Comparison of ENCODE assay signal across 10 cellular contexts in the genomic region with DNA sequence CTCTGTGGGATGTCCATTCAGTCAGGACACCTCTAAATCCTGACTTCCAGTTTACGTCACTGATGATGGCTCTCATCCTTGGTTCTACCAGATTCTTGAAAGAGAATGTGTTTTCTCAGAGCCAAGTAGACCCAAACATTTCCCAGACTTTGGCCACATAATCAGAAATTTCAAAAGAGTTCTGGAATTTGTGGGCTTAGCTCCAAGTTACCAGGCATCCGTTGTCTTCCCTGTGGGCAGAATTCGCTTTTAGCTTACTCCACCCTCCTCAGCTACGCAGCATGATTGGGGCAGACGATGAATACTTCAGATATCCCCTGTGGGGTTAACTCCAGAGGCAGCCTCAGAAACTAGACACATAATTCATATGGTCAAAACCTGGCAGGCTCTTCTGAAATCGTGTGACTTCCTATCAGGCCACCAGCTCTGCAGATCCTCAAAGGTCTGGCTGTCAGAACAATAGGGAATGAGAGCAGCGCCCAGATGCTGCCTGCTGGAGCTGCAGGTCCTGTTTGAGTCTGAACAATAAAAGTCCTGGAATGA.
DNase-seq lines count a peak whose midpoint lies in the region; ATAC-seq and TF ChIP-seq lines count a peak whose summit lies in the region.
"Had no signal": no experiment of that assay in that cellular context is flagged by ENCODE, and none has a peak within 500 bp of the region (broad histone marks: within the 10 kb centered on the region; RNA-seq: fewer than 3 reads in every experiment).

No MANE protein-coding gene starts in this region.

- H3K27me3 ChIP-seq in stomach smooth muscle (ENCODE audit: control insufficient read depth in 1 of 2, insufficient read depth in 2 of 2, low read length in 2 of 2), result no peaks in the 10 kb centered on the region

- CTCF ChIA-PET in HEK293 (lab: Yijun Ruan, JAX), result interaction anchor here (0.7 to 1.6 kb wide), 4 partner anchors 9 to 710 kb away, joined by 3 to 4 read pairs (median 4); no protein-coding TSS in a partner anchor

- intact Hi-C loops in posterior cingulate gyrus (cut with DNase I), result no loop called here

- no peaks in the 10 kb centered on the region for H3K9me3 ChIP-seq in HEK293 (ENCODE audit: control insufficient read depth, insufficient read depth, low read depth, low read length)
- H3K9me3 ChIP-seq in stomach smooth muscle (ENCODE audit: control insufficient read depth in 2 of 2, low read length in 2 of 2), result no peaks in the 10 kb centered on the region

- POLR2A ChIA-PET in HEK293 (lab: Yijun Ruan, JAX), result interaction anchor here (0.6 kb wide), 1 partner anchor 34 kb away, joined by 5 read pairs; no protein-coding TSS in a partner anchor

- H3K4me3 ChIP-seq in HEK293 (ENCODE audit: low read depth, low read length), result no peak overlapping the region
- H3K4me3 ChIP-seq in stomach smooth muscle (ENCODE audit: low read length in 2 of 2), result peak overlapping the region in 1 of 2 donors; percentile 29

- H3K27ac Mint-ChIP-seq in stimulated activated naive CD8-positive, alpha-beta T cell treated with anti-CD3 and anti-CD28 coated beads, Interleukin-15, amount 100 ng/mL, for 72 hours, result no peak overlapping the region
- H3K27ac Mint-ChIP-seq: IgD-negative memory B cell had no signal

- H3K4me3 Mint-ChIP-seq in stimulated activated naive CD8-positive, alpha-beta T cell treated with anti-CD3 and anti-CD28 coated beads, Interleukin-15, amount 100 ng/mL, for 72 hours, result no peak overlapping the region
- H3K4me3 Mint-ChIP-seq: activated B cell treated with CpG ODN at 0.5 μM for 24 hours had no signal

- no peaks in the 10 kb centered on the region for H3K9me3 Mint-ChIP-seq in stimulated activated naive CD8-positive, alpha-beta T cell treated with anti-CD3 and anti-CD28 coated beads, Interleukin-15, amount 100 ng/mL, for 72 hours
- H3K9me3 Mint-ChIP-seq: activated B cell treated with CpG ODN at 0.5 μM for 24 hours, IgD-negative memory B cell had no signal

- peaks cover 16% of the 10 kb centered on the region for H3K4me1 ChIP-seq in HEK293 (ENCODE audit: control insufficient read depth, insufficient read depth, low read length)
- H3K4me1 ChIP-seq in stomach smooth muscle (ENCODE audit: control insufficient read depth, insufficient read depth, low read length), result peaks cover 58% of the 10 kb centered on the region

- peaks cover 0 to 8% of the 10 kb centered on the region in 2 experiments; a peak in 1 of 3 replicates for H3K36me3 ChIP-seq in HEK293 (ENCODE audit: control insufficient read depth in 2 of 2, insufficient read depth in 1 of 2, low read length in 2 of 2)
- H3K36me3 ChIP-seq in stomach smooth muscle (ENCODE audit: control insufficient read depth in 2 of 2, insufficient read depth in 2 of 2, low read length in 2 of 2), result no peaks in the 10 kb centered on the region

- DNase-seq in astrocyte of the hippocampus (ENCODE audit: low read depth, low spot score) (peak; percentile 88), islet precursor cell (peak; percentile 85), posterior cingulate gyrus (no peak)
- DNase-seq in stimulated activated naive CD8-positive, alpha-beta T cell treated with anti-CD3 and anti-CD28 coated beads, Interleukin-15, amount 100 ng/mL, for 72 hours, result no peak
- no peak for DNase-seq in stimulated activated CD4-positive, alpha-beta T cell treated with anti-CD3 and anti-CD28 coated beads, Interleukin-4, amount 100 ng/mL, for 4 hours
- DNase-seq: activated B cell treated with CpG ODN at 0.5 μM for 24 hours had no signal

- peaks cover 88% of the 10 kb centered on the region for H3K4me1 Mint-ChIP-seq in stimulated activated naive CD8-positive, alpha-beta T cell treated with anti-CD3 and anti-CD28 coated beads, Interleukin-15, amount 100 ng/mL, for 72 hours

- no peak for ATAC-seq in HG02973 (IDR thresholded peaks at IDR 0.05; ENCODE audit: unreplicated experiment)
- no peak for ATAC-seq in stimulated activated naive CD8-positive, alpha-beta T cell treated with anti-CD3 and anti-CD28 coated beads, Interleukin-15, amount 100 ng/mL, for 72 hours

- no peak for TF ChIP-seq CTCF in HEK293 (tag by site-specific recombination; IDR thresholded peaks at IDR 0.05)

- H3K27me3 Mint-ChIP-seq in stimulated activated naive CD8-positive, alpha-beta T cell treated with anti-CD3 and anti-CD28 coated beads, Interleukin-15, amount 100 ng/mL, for 72 hours, result no peaks in the 10 kb centered on the region
- H3K27me3 Mint-ChIP-seq: activated B cell treated with CpG ODN at 0.5 μM for 24 hours, IgD-negative memory B cell had no signal

- no peak overlapping the region for H3K9ac ChIP-seq in stomach smooth muscle (ENCODE audit: low read length in 2 of 2)

- H3K27ac ChIP-seq in HEK293 (ENCODE audit: extremely low read depth, low read depth, low read length), result no peak overlapping the region
- peak overlapping the region; percentile 63 for H3K27ac ChIP-seq in stomach smooth muscle (ENCODE audit: low read length)

TF ChIP-seq in HEK293, 187 proteins besides CTCF, POLR2A, EP300 and RAD21:
- no peak for TF ChIP-seq SALL2 (tag by site-specific recombination; IDR thresholded peaks at IDR 0.05; ENCODE audit: borderline replicate concordance)
- TF ChIP-seq, protein P1, sequence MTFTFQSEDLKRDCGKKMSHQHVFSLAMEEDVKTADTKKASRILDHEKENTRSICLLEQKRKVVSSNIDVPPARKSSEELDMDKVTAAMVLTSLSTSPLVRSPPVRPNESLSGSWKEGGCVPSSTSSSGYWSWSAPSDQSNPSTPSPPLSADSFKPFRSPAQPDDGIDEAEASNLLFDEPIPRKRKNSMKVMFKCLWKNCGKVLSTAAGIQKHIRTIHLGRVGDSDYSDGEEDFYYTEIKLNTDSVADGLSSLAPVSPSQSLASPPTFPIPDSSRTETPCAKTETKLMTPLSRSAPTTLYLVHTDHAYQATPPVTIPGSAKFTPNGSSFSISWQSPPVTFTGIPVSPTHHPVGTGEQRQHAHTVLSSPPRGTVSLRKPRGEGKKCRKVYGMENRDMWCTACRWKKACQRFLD (tag by site-specific recombination; IDR thresholded peaks at IDR 0.05), result no peak
- no peak for TF ChIP-seq KLF16 (tag by site-specific recombination; IDR thresholded peaks at IDR 0.05)
- TF ChIP-seq ZNF10 (tag by site-specific recombination; IDR thresholded peaks at IDR 0.05), result 0 out of 2 replicates have a peak, but pooled peaks have one; percentile 16

Comparison
In these comparisons a context has a peak if more than half of its experiments do, and no peak if none do; other contexts are left out.
1. DNase-seq: peak in astrocyte of the hippocampus (single experiment) and islet precursor cell (single experiment); none in stimulated activated naive CD8-positive, alpha-beta T cell treated with anti-CD3 and anti-CD28 coated beads, Interleukin-15, amount 100 ng/mL, for 72 hours (0 of 2), posterior cingulate gyrus (0 of 10) and stimulated activated CD4-positive, alpha-beta T cell treated with anti-CD3 and anti-CD28 coated beads, Interleukin-4, amount 100 ng/mL, for 4 hours (0 of 2).